ENCODE assay signal across 1 cellular context in the genomic region with DNA sequence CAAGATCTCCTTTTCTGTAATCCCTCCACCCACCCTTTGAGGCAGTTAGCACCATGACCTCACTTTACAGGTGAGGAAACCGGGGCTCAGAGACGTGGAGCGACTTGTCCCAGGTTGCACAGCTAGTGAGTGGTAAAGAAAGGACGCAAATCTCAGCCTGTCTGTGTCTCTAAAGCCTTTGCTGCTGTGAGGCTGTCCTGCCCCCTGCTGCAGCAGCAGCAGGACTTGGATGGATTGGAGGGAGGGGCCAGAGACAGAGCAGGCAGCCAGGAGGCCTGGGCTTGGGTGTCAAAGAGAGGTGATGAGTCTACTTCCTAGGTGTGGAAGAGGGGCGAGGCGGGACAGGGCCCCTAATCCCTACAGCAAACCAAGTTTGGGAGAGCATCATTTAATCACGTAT.
TF ChIP-seq lines count a peak whose summit lies in the region.

No MANE protein-coding gene starts in this region.

TF ChIP-seq in K562, 482 proteins besides CTCF, POLR2A, EP300 and RAD21 (continued from another document):
- peak in 1 of 2 experiments; percentile 27; a peak in 1 of 4 replicates for TF ChIP-seq MAZ (CRISPR knock-in tag; conservative IDR thresholded peaks at IDR 0.05 in 1 of 2, IDR thresholded peaks at IDR 0.05 in 1 of 2)
- no peak for TF ChIP-seq NR1H2 (CRISPR knock-in tag; IDR thresholded peaks at IDR 0.05)
- TF ChIP-seq KDM1A (IDR thresholded peaks at IDR 0.05): peak; percentile 9 to 49; a peak in 1 of 4 replicates
- no peak for TF ChIP-seq HDAC3 (IDR thresholded peaks at IDR 0.05; ENCODE audit: borderline replicate concordance, partially characterized antibody)
- no peak for TF ChIP-seq U2AF2 (optimal IDR thresholded peaks at IDR 0.05; ENCODE audit: low read depth, low read length)
- no peak for TF ChIP-seq ZNF778 (CRISPR knock-in tag; IDR thresholded peaks at IDR 0.05)
- TF ChIP-seq, protein P1, sequence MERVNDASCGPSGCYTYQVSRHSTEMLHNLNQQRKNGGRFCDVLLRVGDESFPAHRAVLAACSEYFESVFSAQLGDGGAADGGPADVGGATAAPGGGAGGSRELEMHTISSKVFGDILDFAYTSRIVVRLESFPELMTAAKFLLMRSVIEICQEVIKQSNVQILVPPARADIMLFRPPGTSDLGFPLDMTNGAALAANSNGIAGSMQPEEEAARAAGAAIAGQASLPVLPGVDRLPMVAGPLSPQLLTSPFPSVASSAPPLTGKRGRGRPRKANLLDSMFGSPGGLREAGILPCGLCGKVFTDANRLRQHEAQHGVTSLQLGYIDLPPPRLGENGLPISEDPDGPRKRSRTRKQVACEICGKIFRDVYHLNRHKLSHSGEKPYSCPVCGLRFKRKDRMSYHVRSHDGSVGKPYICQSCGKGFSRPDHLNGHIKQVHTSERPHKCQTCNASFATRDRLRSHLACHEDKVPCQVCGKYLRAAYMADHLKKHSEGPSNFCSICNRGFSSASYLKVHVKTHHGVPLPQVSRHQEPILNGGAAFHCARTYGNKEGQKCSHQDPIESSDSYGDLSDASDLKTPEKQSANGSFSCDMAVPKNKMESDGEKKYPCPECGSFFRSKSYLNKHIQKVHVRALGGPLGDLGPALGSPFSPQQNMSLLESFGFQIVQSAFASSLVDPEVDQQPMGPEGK (CRISPR knock-in tag; IDR thresholded peaks at IDR 0.05; ENCODE audit: borderline replicate concordance): no peak
- no peak for TF ChIP-seq ZBED1 (IDR thresholded peaks at IDR 0.05)
- no peak for TF ChIP-seq SMAD4 (CRISPR knock-in tag; conservative IDR thresholded peaks at IDR 0.05)
- TF ChIP-seq CTBP1 (IDR thresholded peaks at IDR 0.05; ENCODE audit: borderline replicate concordance): 0 out of 2 replicates have a peak, but pooled peaks have one; percentile 30
- TF ChIP-seq BCOR (IDR thresholded peaks at IDR 0.05): peak; percentile 61; the same call in 1 of the 2 replicates
